ENCODE assay signal across 1 cellular context in the genomic region with DNA sequence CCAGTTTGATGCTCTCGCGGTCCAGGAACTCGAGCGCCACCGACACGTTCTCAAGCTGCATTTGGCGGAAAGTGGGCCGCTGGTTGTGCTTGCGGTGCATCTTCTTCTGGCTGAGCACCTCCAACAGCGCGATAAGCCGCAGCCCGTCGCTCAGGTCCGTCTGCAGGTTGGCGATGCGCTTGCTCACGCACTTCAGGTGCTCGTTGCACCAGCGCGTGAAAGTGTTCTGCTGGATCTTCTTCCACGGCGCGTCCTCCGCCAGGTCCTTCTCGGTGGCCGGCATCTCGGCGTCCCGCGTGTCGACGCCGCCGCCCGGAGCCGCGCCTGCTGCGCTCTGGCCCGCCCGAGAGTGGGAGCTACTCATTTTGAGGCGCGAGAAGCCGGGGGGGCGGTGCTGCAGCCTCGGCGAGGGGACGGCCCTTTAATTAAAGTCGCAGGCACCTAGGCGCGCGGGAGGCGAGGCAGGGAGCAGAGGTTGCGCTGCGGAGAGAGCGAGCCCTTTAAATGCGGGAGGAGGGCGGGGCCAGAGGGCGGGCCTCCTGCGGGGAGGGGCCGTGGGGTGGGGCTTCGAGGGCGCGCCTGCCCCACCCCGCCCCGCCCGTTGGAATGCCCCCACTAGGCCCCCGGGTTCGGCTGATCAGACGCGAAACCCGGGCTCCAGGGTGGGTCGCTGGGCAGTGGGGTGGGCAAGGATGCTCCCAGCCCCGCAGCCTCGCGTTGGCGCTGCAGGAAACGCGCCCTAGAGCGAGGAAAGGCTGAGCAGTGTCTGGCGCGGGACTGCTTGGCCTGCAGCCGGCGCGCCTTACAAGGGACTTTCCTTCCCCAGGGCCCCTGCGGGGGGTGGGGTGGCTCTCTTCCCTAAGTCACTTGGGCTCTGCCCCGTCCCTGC.
TF ChIP-seq lines count a peak whose summit lies in the region.

No MANE protein-coding gene starts in this region.

TF ChIP-seq in HEK293, 187 proteins besides CTCF, POLR2A, EP300 and RAD21 (continued from another document and continues in another):
- TF ChIP-seq, protein P1, sequence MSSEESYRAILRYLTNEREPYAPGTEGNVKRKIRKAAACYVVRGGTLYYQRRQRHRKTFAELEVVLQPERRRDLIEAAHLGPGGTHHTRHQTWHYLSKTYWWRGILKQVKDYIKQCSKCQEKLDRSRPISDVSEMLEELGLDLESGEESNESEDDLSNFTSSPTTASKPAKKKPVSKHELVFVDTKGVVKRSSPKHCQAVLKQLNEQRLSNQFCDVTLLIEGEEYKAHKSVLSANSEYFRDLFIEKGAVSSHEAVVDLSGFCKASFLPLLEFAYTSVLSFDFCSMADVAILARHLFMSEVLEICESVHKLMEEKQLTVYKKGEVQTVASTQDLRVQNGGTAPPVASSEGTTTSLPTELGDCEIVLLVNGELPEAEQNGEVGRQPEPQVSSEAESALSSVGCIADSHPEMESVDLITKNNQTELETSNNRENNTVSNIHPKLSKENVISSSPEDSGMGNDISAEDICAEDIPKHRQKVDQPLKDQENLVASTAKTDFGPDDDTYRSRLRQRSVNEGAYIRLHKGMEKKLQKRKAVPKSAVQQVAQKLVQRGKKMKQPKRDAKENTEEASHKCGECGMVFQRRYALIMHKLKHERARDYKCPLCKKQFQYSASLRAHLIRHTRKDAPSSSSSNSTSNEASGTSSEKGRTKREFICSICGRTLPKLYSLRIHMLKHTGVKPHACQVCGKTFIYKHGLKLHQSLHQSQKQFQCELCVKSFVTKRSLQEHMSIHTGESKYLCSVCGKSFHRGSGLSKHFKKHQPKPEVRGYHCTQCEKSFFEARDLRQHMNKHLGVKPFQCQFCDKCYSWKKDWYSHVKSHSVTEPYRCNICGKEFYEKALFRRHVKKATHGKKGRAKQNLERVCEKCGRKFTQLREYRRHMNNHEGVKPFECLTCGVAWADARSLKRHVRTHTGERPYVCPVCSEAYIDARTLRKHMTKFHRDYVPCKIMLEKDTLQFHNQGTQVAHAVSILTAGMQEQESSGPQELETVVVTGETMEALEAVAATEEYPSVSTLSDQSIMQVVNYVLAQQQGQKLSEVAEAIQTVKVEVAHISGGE (tag by site-specific recombination; conservative IDR thresholded peaks at IDR 0.05; ENCODE audit: low read depth): peak; percentile 30; the same call in 1 of the 2 replicates
- TF ChIP-seq WT1 (tag by site-specific recombination; IDR thresholded peaks at IDR 0.05) (peak; percentile 40; the same call in 1 of the 2 replicates), ZNF629 (tag by site-specific recombination; IDR thresholded peaks at IDR 0.05) (peak; percentile 49; the same call in 1 of the 2 replicates), ZNF302 (tag by site-specific recombination; IDR thresholded peaks at IDR 0.05; ENCODE audit: low read depth) (no peak), KLF7 (tag by site-specific recombination; IDR thresholded peaks at IDR 0.05; ENCODE audit: borderline replicate concordance) (peak; percentile 65; the same call in 1 of the 2 replicates), ZNF768 (tag by site-specific recombination; IDR thresholded peaks at IDR 0.05) (no peak), ZNF747 (tag by site-specific recombination; IDR thresholded peaks at IDR 0.05) (0 out of 2 replicates have a peak, but pooled peaks have one; percentile 58), ZNF10 (tag by site-specific recombination; IDR thresholded peaks at IDR 0.05) (peak; percentile 94), ZNF274 (IDR thresholded peaks at IDR 0.05; ENCODE audit: low read length) (no peak), ZNF274 (tag by site-specific recombination; IDR thresholded peaks at IDR 0.05; ENCODE audit: borderline replicate concordance) (no peak), ZNF155 (tag by site-specific recombination; IDR thresholded peaks at IDR 0.05) (no peak), ZNF707 (tag by site-specific recombination; IDR thresholded peaks at IDR 0.05) (no peak), ZNF76 (tag by site-specific recombination; IDR thresholded peaks at IDR 0.05; ENCODE audit: borderline replicate concordance, low read depth) (peak; percentile 30; the same call in 1 of the 2 replicates), ZNF404 (tag by site-specific recombination; IDR thresholded peaks at IDR 0.05) (no peak), ZFHX2 (tag by site-specific recombination; conservative IDR thresholded peaks at IDR 0.05) (no peak; the same call in 1 of the 2 replicates), ZNF701 (tag by site-specific recombination; IDR thresholded peaks at IDR 0.05) (no peak), SCRT2 (tag by site-specific recombination; IDR thresholded peaks at IDR 0.05) (0 out of 2 replicates have a peak, but pooled peaks have one; percentile 17), ZNF146 (tag by site-specific recombination; IDR thresholded peaks at IDR 0.05) (peak; percentile 33; the same call in 1 of the 2 replicates), ZNF837 (tag by site-specific recombination; IDR thresholded peaks at IDR 0.05) (peak; percentile 60; the same call in 1 of the 2 replicates), OVOL3 (tag by site-specific recombination; IDR thresholded peaks at IDR 0.05) (no peak), ZNF596 (tag by site-specific recombination; IDR thresholded peaks at IDR 0.05) (no peak), ZNF324 (tag by site-specific recombination; IDR thresholded peaks at IDR 0.05) (0 out of 2 replicates have a peak, but pooled peaks have one; percentile 43), ZNF843 (tag by site-specific recombination; IDR thresholded peaks at IDR 0.05) (peak; percentile 64), ZXDB (tag by site-specific recombination; IDR thresholded peaks at IDR 0.05) (peak; percentile 49), SCRT1 (tag by site-specific recombination; IDR thresholded peaks at IDR 0.05; ENCODE audit: borderline replicate concordance) (no peak), BCL11B (tag by site-specific recombination; IDR thresholded peaks at IDR 0.05; ENCODE audit: low read depth) (peak; percentile 45; the same call in 1 of the 2 replicates), ZNF660 (tag by site-specific recombination; IDR thresholded peaks at IDR 0.05) (peak; percentile 52), ZNF830 (tag by site-specific recombination; IDR thresholded peaks at IDR 0.05; ENCODE audit: low read depth) (no peak), SP2 (tag by site-specific recombination; IDR thresholded peaks at IDR 0.05) (peak; percentile 80), SETDB1 (IDR thresholded peaks at IDR 0.05; ENCODE audit: insufficient read length, low read length) (no peak), ZNF658 (tag by site-specific recombination; IDR thresholded peaks at IDR 0.05) (0 out of 2 replicates have a peak, but pooled peaks have one; percentile 31), ZFP41 (tag by site-specific recombination; IDR thresholded peaks at IDR 0.05; ENCODE audit: borderline replicate concordance) (no peak), TRIM28 (IDR thresholded peaks at IDR 0.05; ENCODE audit: borderline replicate concordance, low read length) (no peak), KLF16 (tag by site-specific recombination; IDR thresholded peaks at IDR 0.05) (peak; percentile 83; the same call in 1 of the 2 replicates)
- TF ChIP-seq, protein P2, sequence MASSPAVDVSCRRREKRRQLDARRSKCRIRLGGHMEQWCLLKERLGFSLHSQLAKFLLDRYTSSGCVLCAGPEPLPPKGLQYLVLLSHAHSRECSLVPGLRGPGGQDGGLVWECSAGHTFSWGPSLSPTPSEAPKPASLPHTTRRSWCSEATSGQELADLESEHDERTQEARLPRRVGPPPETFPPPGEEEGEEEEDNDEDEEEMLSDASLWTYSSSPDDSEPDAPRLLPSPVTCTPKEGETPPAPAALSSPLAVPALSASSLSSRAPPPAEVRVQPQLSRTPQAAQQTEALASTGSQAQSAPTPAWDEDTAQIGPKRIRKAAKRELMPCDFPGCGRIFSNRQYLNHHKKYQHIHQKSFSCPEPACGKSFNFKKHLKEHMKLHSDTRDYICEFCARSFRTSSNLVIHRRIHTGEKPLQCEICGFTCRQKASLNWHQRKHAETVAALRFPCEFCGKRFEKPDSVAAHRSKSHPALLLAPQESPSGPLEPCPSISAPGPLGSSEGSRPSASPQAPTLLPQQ (tag by site-specific recombination; IDR thresholded peaks at IDR 0.05): peak; percentile 94
- TF ChIP-seq, protein P3, sequence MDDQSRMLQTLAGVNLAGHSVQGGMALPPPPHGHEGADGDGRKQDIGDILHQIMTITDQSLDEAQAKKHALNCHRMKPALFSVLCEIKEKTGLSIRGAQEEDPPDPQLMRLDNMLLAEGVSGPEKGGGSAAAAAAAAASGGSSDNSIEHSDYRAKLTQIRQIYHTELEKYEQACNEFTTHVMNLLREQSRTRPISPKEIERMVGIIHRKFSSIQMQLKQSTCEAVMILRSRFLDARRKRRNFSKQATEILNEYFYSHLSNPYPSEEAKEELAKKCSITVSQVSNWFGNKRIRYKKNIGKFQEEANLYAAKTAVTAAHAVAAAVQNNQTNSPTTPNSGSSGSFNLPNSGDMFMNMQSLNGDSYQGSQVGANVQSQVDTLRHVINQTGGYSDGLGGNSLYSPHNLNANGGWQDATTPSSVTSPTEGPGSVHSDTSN (CRISPR knock-in tag; IDR thresholded peaks at IDR 0.05): peak; percentile 93
- TF ChIP-seq, protein P4, sequence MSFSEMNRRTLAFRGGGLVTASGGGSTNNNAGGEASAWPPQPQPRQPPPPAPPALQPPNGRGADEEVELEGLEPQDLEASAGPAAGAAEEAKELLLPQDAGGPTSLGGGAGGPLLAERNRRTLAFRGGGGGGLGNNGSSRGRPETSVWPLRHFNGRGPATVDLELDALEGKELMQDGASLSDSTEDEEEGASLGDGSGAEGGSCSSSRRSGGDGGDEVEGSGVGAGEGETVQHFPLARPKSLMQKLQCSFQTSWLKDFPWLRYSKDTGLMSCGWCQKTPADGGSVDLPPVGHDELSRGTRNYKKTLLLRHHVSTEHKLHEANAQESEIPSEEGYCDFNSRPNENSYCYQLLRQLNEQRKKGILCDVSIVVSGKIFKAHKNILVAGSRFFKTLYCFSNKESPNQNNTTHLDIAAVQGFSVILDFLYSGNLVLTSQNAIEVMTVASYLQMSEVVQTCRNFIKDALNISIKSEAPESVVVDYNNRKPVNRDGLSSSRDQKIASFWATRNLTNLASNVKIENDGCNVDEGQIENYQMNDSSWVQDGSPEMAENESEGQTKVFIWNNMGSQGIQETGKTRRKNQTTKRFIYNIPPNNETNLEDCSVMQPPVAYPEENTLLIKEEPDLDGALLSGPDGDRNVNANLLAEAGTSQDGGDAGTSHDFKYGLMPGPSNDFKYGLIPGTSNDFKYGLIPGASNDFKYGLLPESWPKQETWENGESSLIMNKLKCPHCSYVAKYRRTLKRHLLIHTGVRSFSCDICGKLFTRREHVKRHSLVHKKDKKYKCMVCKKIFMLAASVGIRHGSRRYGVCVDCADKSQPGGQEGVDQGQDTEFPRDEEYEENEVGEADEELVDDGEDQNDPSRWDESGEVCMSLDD (tag by site-specific recombination; IDR thresholded peaks at IDR 0.05): peak; percentile 82
- TF ChIP-seq, protein P5, sequence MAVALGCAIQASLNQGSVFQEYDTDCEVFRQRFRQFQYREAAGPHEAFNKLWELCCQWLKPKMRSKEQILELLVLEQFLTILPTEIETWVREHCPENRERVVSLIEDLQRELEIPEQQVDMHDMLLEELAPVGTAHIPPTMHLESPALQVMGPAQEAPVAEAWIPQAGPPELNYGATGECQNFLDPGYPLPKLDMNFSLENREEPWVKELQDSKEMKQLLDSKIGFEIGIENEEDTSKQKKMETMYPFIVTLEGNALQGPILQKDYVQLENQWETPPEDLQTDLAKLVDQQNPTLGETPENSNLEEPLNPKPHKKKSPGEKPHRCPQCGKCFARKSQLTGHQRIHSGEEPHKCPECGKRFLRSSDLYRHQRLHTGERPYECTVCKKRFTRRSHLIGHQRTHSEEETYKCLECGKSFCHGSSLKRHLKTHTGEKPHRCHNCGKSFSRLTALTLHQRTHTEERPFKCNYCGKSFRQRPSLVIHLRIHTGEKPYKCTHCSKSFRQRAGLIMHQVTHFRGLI (tag by site-specific recombination; IDR thresholded peaks at IDR 0.05): 0 out of 2 replicates have a peak, but pooled peaks have one; percentile 16
- TF ChIP-seq, protein P6, sequence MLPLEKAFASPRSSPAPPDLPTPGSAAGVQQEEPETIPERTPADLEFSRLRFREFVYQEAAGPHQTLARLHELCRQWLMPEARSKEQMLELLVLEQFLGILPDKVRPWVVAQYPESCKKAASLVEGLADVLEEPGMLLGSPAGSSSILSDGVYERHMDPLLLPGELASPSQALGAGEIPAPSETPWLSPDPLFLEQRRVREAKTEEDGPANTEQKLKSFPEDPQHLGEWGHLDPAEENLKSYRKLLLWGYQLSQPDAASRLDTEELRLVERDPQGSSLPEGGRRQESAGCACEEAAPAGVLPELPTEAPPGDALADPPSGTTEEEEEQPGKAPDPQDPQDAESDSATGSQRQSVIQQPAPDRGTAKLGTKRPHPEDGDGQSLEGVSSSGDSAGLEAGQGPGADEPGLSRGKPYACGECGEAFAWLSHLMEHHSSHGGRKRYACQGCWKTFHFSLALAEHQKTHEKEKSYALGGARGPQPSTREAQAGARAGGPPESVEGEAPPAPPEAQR (tag by site-specific recombination; IDR thresholded peaks at IDR 0.05): no peak
- TF ChIP-seq, protein P7, sequence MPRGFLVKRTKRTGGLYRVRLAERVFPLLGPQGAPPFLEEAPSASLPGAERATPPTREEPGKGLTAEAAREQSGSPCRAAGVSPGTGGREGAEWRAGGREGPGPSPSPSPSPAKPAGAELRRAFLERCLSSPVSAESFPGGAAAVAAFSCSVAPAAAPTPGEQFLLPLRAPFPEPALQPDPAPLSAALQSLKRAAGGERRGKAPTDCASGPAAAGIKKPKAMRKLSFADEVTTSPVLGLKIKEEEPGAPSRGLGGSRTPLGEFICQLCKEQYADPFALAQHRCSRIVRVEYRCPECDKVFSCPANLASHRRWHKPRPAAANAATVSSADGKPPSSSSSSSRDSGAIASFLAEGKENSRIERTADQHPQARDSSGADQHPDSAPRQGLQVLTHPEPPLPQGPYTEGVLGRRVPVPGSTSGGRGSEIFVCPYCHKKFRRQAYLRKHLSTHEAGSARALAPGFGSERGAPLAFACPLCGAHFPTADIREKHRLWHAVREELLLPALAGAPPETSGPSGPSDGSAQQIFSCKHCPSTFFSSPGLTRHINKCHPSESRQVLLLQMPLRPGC (tag by site-specific recombination; IDR thresholded peaks at IDR 0.05): peak; percentile 48
- TF ChIP-seq, protein P8, sequence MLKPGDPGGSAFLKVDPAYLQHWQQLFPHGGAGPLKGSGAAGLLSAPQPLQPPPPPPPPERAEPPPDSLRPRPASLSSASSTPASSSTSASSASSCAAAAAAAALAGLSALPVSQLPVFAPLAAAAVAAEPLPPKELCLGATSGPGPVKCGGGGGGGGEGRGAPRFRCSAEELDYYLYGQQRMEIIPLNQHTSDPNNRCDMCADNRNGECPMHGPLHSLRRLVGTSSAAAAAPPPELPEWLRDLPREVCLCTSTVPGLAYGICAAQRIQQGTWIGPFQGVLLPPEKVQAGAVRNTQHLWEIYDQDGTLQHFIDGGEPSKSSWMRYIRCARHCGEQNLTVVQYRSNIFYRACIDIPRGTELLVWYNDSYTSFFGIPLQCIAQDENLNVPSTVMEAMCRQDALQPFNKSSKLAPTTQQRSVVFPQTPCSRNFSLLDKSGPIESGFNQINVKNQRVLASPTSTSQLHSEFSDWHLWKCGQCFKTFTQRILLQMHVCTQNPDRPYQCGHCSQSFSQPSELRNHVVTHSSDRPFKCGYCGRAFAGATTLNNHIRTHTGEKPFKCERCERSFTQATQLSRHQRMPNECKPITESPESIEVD (tag by site-specific recombination; IDR thresholded peaks at IDR 0.05): no peak
- TF ChIP-seq, protein P9, sequence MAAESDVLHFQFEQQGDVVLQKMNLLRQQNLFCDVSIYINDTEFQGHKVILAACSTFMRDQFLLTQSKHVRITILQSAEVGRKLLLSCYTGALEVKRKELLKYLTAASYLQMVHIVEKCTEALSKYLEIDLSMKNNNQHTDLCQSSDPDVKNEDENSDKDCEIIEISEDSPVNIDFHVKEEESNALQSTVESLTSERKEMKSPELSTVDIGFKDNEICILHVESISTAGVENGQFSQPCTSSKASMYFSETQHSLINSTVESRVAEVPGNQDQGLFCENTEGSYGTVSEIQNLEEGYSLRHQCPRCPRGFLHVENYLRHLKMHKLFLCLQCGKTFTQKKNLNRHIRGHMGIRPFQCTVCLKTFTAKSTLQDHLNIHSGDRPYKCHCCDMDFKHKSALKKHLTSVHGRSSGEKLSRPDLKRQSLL (tag by site-specific recombination; IDR thresholded peaks at IDR 0.05): 0 out of 2 replicates have a peak, but pooled peaks have one; percentile 6
